ENCODE assay signal across 20 cellular contexts in the genomic region with DNA sequence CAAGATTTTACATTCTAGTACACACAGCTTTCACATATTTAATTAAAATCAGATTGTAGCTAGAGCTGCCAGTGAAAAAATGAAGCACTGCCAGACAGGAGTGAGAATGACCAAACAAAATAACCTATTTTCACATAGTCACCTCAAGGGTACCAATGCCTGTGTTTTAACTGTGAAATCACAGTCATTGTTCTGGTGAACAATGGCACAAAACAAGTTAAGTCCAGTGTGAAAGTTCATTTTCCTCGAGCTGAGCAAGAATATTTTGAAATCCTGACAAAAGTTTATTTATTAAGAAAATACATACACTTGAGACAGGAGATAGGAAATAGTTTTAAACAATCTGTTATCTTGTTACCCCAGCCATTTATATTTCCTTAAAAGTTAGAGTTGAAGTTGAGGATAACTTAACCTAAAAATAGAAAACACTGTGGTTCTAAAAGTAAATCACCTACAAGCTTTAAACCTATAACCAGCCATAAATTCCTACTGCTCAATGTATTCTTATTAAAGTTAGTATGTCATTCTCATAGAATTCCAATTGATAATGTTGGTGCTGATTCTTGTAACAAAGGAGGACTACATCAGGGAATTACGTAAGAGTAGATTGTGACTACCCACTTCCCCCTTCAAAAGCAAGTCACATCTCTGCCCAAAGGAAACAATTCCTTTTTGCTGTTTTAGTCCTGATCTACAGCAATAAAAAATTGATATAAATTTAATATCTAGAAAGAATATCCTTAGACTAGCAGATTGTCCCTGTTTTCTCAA. TPM values are rescaled to one million over a fixed set of nuclear protein-coding genes. Genes with fewer than 3 reads are reported as not detected.
A peak's percentile ranks its signal among the peaks of the same experiment; 100 is the strongest.
DNase-seq lines count a peak whose midpoint lies in the region; ATAC-seq and TF ChIP-seq lines count a peak whose summit lies in the region.
"Had no signal": no experiment of that assay in that cellular context is flagged by ENCODE, and none has a peak within 500 bp of the region (broad histone marks: within the 10 kb centered on the region; RNA-seq: fewer than 3 reads in every experiment).

No MANE protein-coding gene starts in this region.

- peaks cover 37% of the 10 kb centered on the region for H3K4me1 Mint-ChIP-seq in nephron
- H3K4me1 Mint-ChIP-seq: activated naive CD4-positive, alpha-beta T cell treated with anti-CD3 and anti-CD28 coated beads, Interleukin-2, amount 10 ng/mL, durations not matched to agents 7 days and 5 days; central memory CD8-positive, alpha-beta T cell had no signal

- no peaks in the 10 kb centered on the region for H3K27me3 Mint-ChIP-seq in nephron (ENCODE audit: low read depth)

- DNase-seq in GM03348 (ENCODE audit: low spot score) (peak; percentile 22), NOMO-1 treated with DMSO at 0.1 percent for 48 hours (lab: John Stamatoyannopoulos, UW; ENCODE audit: unreplicated experiment) (peak; percentile 46), cerebellum (ENCODE audit: low spot score) (no peak), GM13977 (ENCODE audit: low spot score) (no peak), Ammon's horn (ENCODE audit: low spot score) (no peak)
- DNase-seq: activated CD4-positive, CD25-positive, alpha-beta regulatory T cell treated with anti-CD3 and anti-CD28 coated beads, Interleukin-2, amount 50 U/mL, for 72 hours; activated CD8-positive, alpha-beta memory T cell treated with anti-CD3 and anti-CD28 coated beads, Interleukin-2, amount 50 U/mL, for 48 hours; activated naive CD4-positive, alpha-beta T cell treated with anti-CD3 and anti-CD28 coated beads, Interleukin-2, amount 10 ng/mL, durations not matched to agents 7 days and 5 days; CD4-positive, CD25-positive, alpha-beta regulatory T cell; left colon; NCI-H226; stimulated activated CD4-positive, alpha-beta T cell treated with anti-CD3 and anti-CD28 coated beads, Interleukin-1b, Interleukin-23, amount 100 ng/mL, for 48 hours; stimulated activated CD8-positive, alpha-beta memory T cell treated with anti-CD3 and anti-CD28 coated beads, Interleukin-4, amount 100 ng/mL, for 48 hours; T-helper 1 cell had no signal

- no peak overlapping the region for H3K4me3 Mint-ChIP-seq in nephron
- H3K4me3 Mint-ChIP-seq: activated naive CD4-positive, alpha-beta T cell treated with anti-CD3 and anti-CD28 coated beads, Interleukin-2, amount 10 ng/mL, durations not matched to agents 7 days and 5 days; central memory CD8-positive, alpha-beta T cell had no signal

- H3K27ac Mint-ChIP-seq in nephron, result peak overlapping the region in 2 of 3 experiments; percentile 31 to 51
- H3K27ac Mint-ChIP-seq: activated naive CD4-positive, alpha-beta T cell treated with anti-CD3 and anti-CD28 coated beads, Interleukin-2, amount 10 ng/mL, durations not matched to agents 7 days and 5 days; CD4-positive, CD25-positive, alpha-beta regulatory T cell had no signal

- no CpG with 5 or more reads among the region's 2 CpGs for WGBS in ectodermal cell, 2 experiments

- H3K9me3 Mint-ChIP-seq in nephron, result no peaks in the 10 kb centered on the region
- H3K9me3 Mint-ChIP-seq: activated naive CD4-positive, alpha-beta T cell treated with anti-CD3 and anti-CD28 coated beads, Interleukin-2, amount 10 ng/mL, durations not matched to agents 7 days and 5 days; central memory CD8-positive, alpha-beta T cell had no signal

- H3K27ac ChIP-seq in ectodermal cell (ENCODE audit: insufficient read depth, low read depth, low read length, poor library complexity, severe bottlenecking), result peak overlapping the region; percentile 41
- H3K27ac ChIP-seq: epithelial cell of prostate, thyroid gland had no signal

- in situ Hi-C loops in GM13977 (cut with MboI; ENCODE audit: low pct_unique_long_range_greater_than_20kb, low sequenced_read_pairs, unreplicated experiment), result no loop called here

- peaks cover 18% of the 10 kb centered on the region for H3K4me1 ChIP-seq in ectodermal cell (ENCODE audit: control insufficient read depth, insufficient read depth, low read length)

- H3K36me3 ChIP-seq in ectodermal cell (ENCODE audit: control insufficient read depth, insufficient read depth, low read length), result no peaks in the 10 kb centered on the region
- H3K36me3 ChIP-seq: thyroid gland had no signal

- TF ChIP-seq CTCF in nephron (IDR thresholded peaks at IDR 0.05; ENCODE audit: unreplicated experiment in 3 of 3) (no peak), GM13977 (IDR thresholded peaks at IDR 0.05; ENCODE audit: extremely low read depth, insufficient read depth, missing control alignments) (no peak)

- no peak overlapping the region for H3K4me3 ChIP-seq in ectodermal cell (ENCODE audit: insufficient read depth, low read depth, low read length)
- H3K4me3 ChIP-seq: thyroid gland had no signal

- H3K27me3 ChIP-seq in ectodermal cell (ENCODE audit: control insufficient read depth, insufficient read depth, low read length, poor library complexity, severe bottlenecking), result no peaks in the 10 kb centered on the region
- H3K27me3 ChIP-seq: thyroid gland had no signal

- no peaks in the 10 kb centered on the region for H3K9me3 ChIP-seq in ectodermal cell (ENCODE audit: control insufficient read depth, low read length)
- H3K9me3 ChIP-seq: thyroid gland had no signal

- H3K36me3 Mint-ChIP-seq in nephron (ENCODE audit: low read depth), result no peaks in the 10 kb centered on the region
- H3K36me3 Mint-ChIP-seq: activated naive CD4-positive, alpha-beta T cell treated with anti-CD3 and anti-CD28 coated beads, Interleukin-2, amount 10 ng/mL, durations not matched to agents 7 days and 5 days; CD4-positive, CD25-positive, alpha-beta regulatory T cell had no signal

- ATAC-seq in HG02852 (IDR thresholded peaks at IDR 0.05; ENCODE audit: unreplicated experiment), result no peak
- ATAC-seq: left colon had no signal

RNA-seq across cellular contexts. Expression of gene DENND5B, which starts 15.9 kb away (rescaled TPM):
- 24.2 TPM for polyA plus RNA-seq in ectodermal cell (2013, experiment 1 of 4)
- polyA plus RNA-seq in ectodermal cell (2013, experiment 2 of 4), result 27.2 TPM
- 21.4 TPM for polyA plus RNA-seq in ectodermal cell (2013, experiment 3 of 4)
- polyA plus RNA-seq in ectodermal cell (2013, experiment 4 of 4), result 23.1 TPM
- total RNA-seq in cerebellum, result 65.3 TPM

Comparison
In these comparisons a context has a peak if more than half of its experiments do, and no peak if none do; other contexts are left out.
1. DNase-seq: peak in GM03348 (single experiment) and NOMO-1 treated with DMSO at 0.1 percent for 48 hours (single experiment); none in cerebellum (single experiment), GM13977 (single experiment) and Ammon's horn (single experiment).